Comparison of ENCODE assay signal across 25 cellular contexts in genomic region chr7:101959829-101960228, GRCh38.
"Had no signal": no experiment of that assay in that cellular context is flagged by ENCODE, and none has a peak within 500 bp of the region (broad histone marks: within the 10 kb centered on the region; RNA-seq: fewer than 3 reads in every experiment).

No MANE protein-coding gene starts in this region.

- H3K36me3 ChIP-seq: brain microvascular endothelial cell, cardiac muscle cell, SJSA1 had no signal

- FAIRE-seq: RCC 7860 had no signal

- DNase-seq: activated CD4-positive, alpha-beta T cell treated with anti-CD3 and anti-CD28 coated beads for 48 hours; activated CD4-positive, alpha-beta T cell treated with anti-CD3 and anti-CD28 coated beads, Interleukin-2, amount 50 U/mL, for 4 hours; activated CD4-positive, CD25-positive, alpha-beta regulatory T cell treated with anti-CD3 and anti-CD28 coated beads, Interleukin-2, amount 50 U/mL, for 72 hours; activated CD8-positive, alpha-beta memory T cell treated with anti-CD3 and anti-CD28 coated beads, Interleukin-2, amount 10 ng/mL, durations not matched to agents 7 days and 5 days; activated effector memory CD4-positive, alpha-beta T cell treated with Interleukin-2 at 50 U/mL for 16 hours; activated naive CD4-positive, alpha-beta T cell; activated T-cell treated with anti-CD3 and anti-CD28 coated beads, Interleukin-2, amount 50 U/mL, for 24 hours; amygdala; brain microvascular endothelial cell; MM.1S; NCI-H1105; NCI-H1436; NCI-H187; NCI-H2081; NCI-H510A treated with DMSO at 0.1 percent for 48 hours; NCI-H69; PC-3; SHP77 had no signal

- H3K27ac ChIP-seq: brain microvascular endothelial cell, cardiac muscle cell, SJSA1 had no signal

- H3K36me3 Mint-ChIP-seq: activated CD8-positive, alpha-beta memory T cell treated with anti-CD3 and anti-CD28 coated beads, Interleukin-2, amount 10 ng/mL, durations not matched to agents 7 days and 5 days; activated naive CD4-positive, alpha-beta T cell treated with anti-CD3 and anti-CD28 coated beads, Interleukin-2, amount 50 U/mL, for 72 hours had no signal

- ATAC-seq: activated CD8-positive, alpha-beta memory T cell treated with anti-CD3 and anti-CD28 coated beads, Interleukin-2, amount 10 ng/mL, durations not matched to agents 7 days and 5 days; activated naive CD4-positive, alpha-beta T cell treated with anti-CD3 and anti-CD28 coated beads, Interleukin-2, amount 50 U/mL, for 72 hours; PC-3; SK-N-SH treated with all-trans-retinoic acid at 6 μM for 48 hours had no signal

- H3K27ac Mint-ChIP-seq: activated CD8-positive, alpha-beta memory T cell treated with anti-CD3 and anti-CD28 coated beads, Interleukin-2, amount 10 ng/mL, durations not matched to agents 7 days and 5 days; activated naive CD4-positive, alpha-beta T cell treated with anti-CD3 and anti-CD28 coated beads, Interleukin-2, amount 50 U/mL, for 72 hours; activated T-cell treated with anti-CD3 and anti-CD28 coated beads, Interleukin-2, amount 50 U/mL, for 24 hours; activated T-helper 1 cell treated with anti-CD3 and anti-CD28 coated beads, Interleukin-12 subunit alpha, Interleukin-12 subunit beta, Interleukin-2, Interleukin-4 antibody, amounts not matched to agents 30 ng/mL and 10 ng/mL and 1 ng/mL, durations not matched to agents 14 hours and 24 hours and 36 hours; T-helper 1 cell treated with Interleukin-12 subunit alpha and Interleukin-12 subunit beta and Interleukin-4 antibody, amounts not matched to agents 30 μg/mL and 1 μg/mL, for 36 hours had no signal

- H3K4me3 Mint-ChIP-seq: activated CD8-positive, alpha-beta memory T cell treated with anti-CD3 and anti-CD28 coated beads, Interleukin-2, amount 10 ng/mL, durations not matched to agents 7 days and 5 days; activated T-cell treated with anti-CD3 and anti-CD28 coated beads, Interleukin-2, amount 50 U/mL, for 24 hours; activated T-helper 1 cell treated with anti-CD3 and anti-CD28 coated beads, Interleukin-12 subunit alpha, Interleukin-12 subunit beta, Interleukin-2, Interleukin-4 antibody, amounts not matched to agents 30 ng/mL and 10 ng/mL and 1 ng/mL, durations not matched to agents 14 hours and 24 hours and 36 hours; T-helper 1 cell treated with Interleukin-12 subunit alpha and Interleukin-12 subunit beta and Interleukin-4 antibody, amounts not matched to agents 30 μg/mL and 1 μg/mL, for 36 hours had no signal

- H3K27me3 ChIP-seq: brain microvascular endothelial cell, cardiac muscle cell, SJSA1 had no signal

- H3K4me1 ChIP-seq: SJSA1 had no signal

- H3K9me3 ChIP-seq: SJSA1 had no signal

- H3K4me3 ChIP-seq: cardiac muscle cell, SJSA1 had no signal

- H3K27me3 Mint-ChIP-seq: activated CD8-positive, alpha-beta memory T cell treated with anti-CD3 and anti-CD28 coated beads, Interleukin-2, amount 10 ng/mL, durations not matched to agents 7 days and 5 days; activated T-cell treated with anti-CD3 and anti-CD28 coated beads, Interleukin-2, amount 50 U/mL, for 24 hours had no signal

- H3K4me1 Mint-ChIP-seq: activated CD8-positive, alpha-beta memory T cell treated with anti-CD3 and anti-CD28 coated beads, Interleukin-2, amount 10 ng/mL, durations not matched to agents 7 days and 5 days had no signal

- H3K9me3 Mint-ChIP-seq: activated naive CD4-positive, alpha-beta T cell treated with anti-CD3 and anti-CD28 coated beads, Interleukin-2, amount 50 U/mL, for 72 hours; activated T-cell treated with anti-CD3 and anti-CD28 coated beads, Interleukin-2, amount 50 U/mL, for 24 hours; activated T-helper 1 cell treated with anti-CD3 and anti-CD28 coated beads, Interleukin-12 subunit alpha, Interleukin-12 subunit beta, Interleukin-2, Interleukin-4 antibody, amounts not matched to agents 30 ng/mL and 10 ng/mL and 1 ng/mL, durations not matched to agents 14 hours and 24 hours and 36 hours; T-helper 1 cell treated with Interleukin-12 subunit alpha and Interleukin-12 subunit beta and Interleukin-4 antibody, amounts not matched to agents 30 μg/mL and 1 μg/mL, for 36 hours had no signal
